Comparison of ENCODE assay signal across 8 cellular contexts in the genomic region with DNA sequence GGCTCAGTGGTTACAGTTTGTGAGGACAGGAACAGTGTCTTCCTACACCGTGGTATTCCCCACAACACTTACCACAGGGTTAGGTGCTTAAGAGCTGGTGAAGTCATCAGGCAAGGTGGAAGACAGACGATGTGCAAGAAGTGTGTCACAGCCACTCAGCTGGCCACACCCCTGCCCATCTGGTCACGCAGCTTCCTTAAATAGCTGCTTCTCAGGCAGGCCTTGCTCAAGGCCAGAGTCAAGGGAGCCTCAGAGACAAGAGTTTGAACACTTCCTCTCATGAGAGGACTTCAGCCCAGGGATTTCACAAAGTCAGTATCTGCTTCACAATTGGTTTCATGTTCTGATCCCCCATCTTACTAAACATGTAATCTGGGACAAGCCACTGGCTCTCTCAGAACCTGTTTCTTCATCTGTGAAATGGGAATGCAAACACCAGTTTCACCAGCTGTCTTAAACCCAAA.
DNase-seq lines count a peak whose midpoint lies in the region; ATAC-seq and TF ChIP-seq lines count a peak whose summit lies in the region.

No MANE protein-coding gene starts in this region.

- ATAC-seq in HG02840 (IDR thresholded peaks at IDR 0.05; ENCODE audit: low FRiP score, unreplicated experiment) = peak; percentile 94

- no peak overlapping the region for H3K4me3 Mint-ChIP-seq in activated CD4-positive, alpha-beta T cell treated with anti-CD3 and anti-CD28 coated beads, Interleukin-2, amount 10 ng/mL, durations not matched to agents 7 days and 5 days
- H3K4me3 Mint-ChIP-seq in nephron progenitor cell = no peak overlapping the region

- H3K27ac Mint-ChIP-seq in activated CD4-positive, alpha-beta T cell treated with anti-CD3 and anti-CD28 coated beads, Interleukin-2, amount 10 ng/mL, durations not matched to agents 7 days and 5 days = peak overlapping the region; percentile 46
- no peak overlapping the region for H3K27ac Mint-ChIP-seq in nephron progenitor cell

- H3K36me3 Mint-ChIP-seq in activated CD4-positive, alpha-beta T cell treated with anti-CD3 and anti-CD28 coated beads, Interleukin-2, amount 10 ng/mL, durations not matched to agents 7 days and 5 days (ENCODE audit: low read depth) = peaks cover 1% of the 10 kb centered on the region
- H3K36me3 Mint-ChIP-seq in nephron progenitor cell (ENCODE audit: low read depth) = no peaks in the 10 kb centered on the region

- no peak overlapping the region for H3K4me3 ChIP-seq in foreskin fibroblast (ENCODE audit: low read depth in 1 of 2, low read length in 2 of 2)

- POLR2A ChIA-PET in activated CD4-positive, alpha-beta T cell treated with anti-CD3 and anti-CD28 coated beads, Interleukin-2, amount 10 ng/mL, durations not matched to agents 7 days and 5 days (lab: Charles Lee) = no interaction called here

- TF ChIP-seq CTCF in foreskin fibroblast (IDR thresholded peaks at IDR 0.05; ENCODE audit: low read depth, low read length) (no peak), nephron progenitor cell (IDR thresholded peaks at IDR 0.05) (no peak)

- H3K9me3 Mint-ChIP-seq in activated CD4-positive, alpha-beta T cell treated with anti-CD3 and anti-CD28 coated beads, Interleukin-2, amount 10 ng/mL, durations not matched to agents 7 days and 5 days = no peaks in the 10 kb centered on the region
- no peaks in the 10 kb centered on the region for H3K9me3 Mint-ChIP-seq in nephron progenitor cell

- DNase-seq in activated CD4-positive, alpha-beta T cell treated with anti-CD3 and anti-CD28 coated beads, Interleukin-2, amount 10 ng/mL, durations not matched to agents 7 days and 5 days = peak; percentile 10
- no peak for DNase-seq in activated CD4-positive, alpha-beta T cell treated with anti-CD3 and anti-CD28 coated beads for 48 hours
- DNase-seq in NCI-H69 (lab: John Stamatoyannopoulos, UW) (peak; percentile 54), foreskin fibroblast (peak; percentile 48 to 64), nephron progenitor cell (no peak), NCI-H187 (lab: John Stamatoyannopoulos, UW) (no peak)
- peak; percentile 26 for DNase-seq in stimulated activated CD8-positive, alpha-beta memory T cell treated with anti-CD3 and anti-CD28 coated beads, Interleukin-4, amount 100 ng/mL, for 48 hours

- peaks cover 8% of the 10 kb centered on the region for H3K4me1 Mint-ChIP-seq in activated CD4-positive, alpha-beta T cell treated with anti-CD3 and anti-CD28 coated beads, Interleukin-2, amount 10 ng/mL, durations not matched to agents 7 days and 5 days
- peaks cover 18% of the 10 kb centered on the region for H3K4me1 Mint-ChIP-seq in nephron progenitor cell

- CTCF ChIA-PET in activated CD4-positive, alpha-beta T cell treated with anti-CD3 and anti-CD28 coated beads, Interleukin-2, amount 10 ng/mL, durations not matched to agents 7 days and 5 days (lab: Charles Lee) = interaction anchor here (1.0 kb wide), 1 partner anchor 20 kb away, joined by 3 read pairs; no protein-coding TSS in a partner anchor

- H3K27me3 Mint-ChIP-seq in activated CD4-positive, alpha-beta T cell treated with anti-CD3 and anti-CD28 coated beads, Interleukin-2, amount 10 ng/mL, durations not matched to agents 7 days and 5 days = peaks cover 2% of the 10 kb centered on the region
- H3K27me3 Mint-ChIP-seq in nephron progenitor cell (ENCODE audit: low read depth, poor library complexity) = peaks cover 11% of the 10 kb centered on the region

Comparison
In these comparisons a context has a peak if more than half of its experiments do, and no peak if none do; other contexts are left out.
1. DNase-seq: peak in activated CD4-positive, alpha-beta T cell treated with anti-CD3 and anti-CD28 coated beads, Interleukin-2, amount 10 ng/mL, durations not matched to agents 7 days and 5 days (single experiment), NCI-H69 (single experiment), foreskin fibroblast (2 of 2) and stimulated activated CD8-positive, alpha-beta memory T cell treated with anti-CD3 and anti-CD28 coated beads, Interleukin-4, amount 100 ng/mL, for 48 hours (single experiment); none in activated CD4-positive, alpha-beta T cell treated with anti-CD3 and anti-CD28 coated beads for 48 hours (single experiment), nephron progenitor cell (single experiment) and NCI-H187 (0 of 2).